Comparison of ENCODE assay signal across 15 cellular contexts in genomic region chr2:168220971-168221819, GRCh38. TPM values are rescaled to one million over a fixed set of nuclear protein-coding genes. Genes with fewer than 3 reads are reported as not detected.
DNase-seq lines count a peak whose midpoint lies in the region; ATAC-seq, FAIRE-seq and TF ChIP-seq lines count a peak whose summit lies in the region.
"Had no signal": no experiment of that assay in that cellular context is flagged by ENCODE, and none has a peak within 500 bp of the region (broad histone marks: within the 10 kb centered on the region; RNA-seq: fewer than 3 reads in every experiment).

No MANE protein-coding gene starts in this region.

- intact Hi-C loops in left ventricle myocardium inferior (cut with micrococcal nuclease): no loop called here
- intact Hi-C loops in Right ventricle myocardium superior (cut with DNase I): no loop called here
- intact Hi-C loops in esophagus squamous epithelium (cut with DNase I): no loop called here

- H3K9me3 ChIP-seq in left ventricle myocardium inferior (replicated peaks) (no peaks in the 10 kb centered on the region), duodenal mucosa (ENCODE audit: control insufficient read depth in 1 of 2, low read length in 2 of 2) (no peaks in the 10 kb centered on the region), esophagus squamous epithelium (no peaks in the 10 kb centered on the region)
- H3K9me3 ChIP-seq: vagina had no signal

- H3K27ac ChIP-seq in left ventricle myocardium inferior (replicated peaks): peak overlapping the region; percentile 67
- peak overlapping the region; percentile 28 for H3K27ac ChIP-seq in duodenal mucosa (ENCODE audit: low read depth, low read length)
- no peak overlapping the region for H3K27ac ChIP-seq in esophagus squamous epithelium
- H3K27ac ChIP-seq: GM23248, vagina had no signal

- TF ChIP-seq POLR2A in esophagus squamous epithelium (IDR thresholded peaks at IDR 0.05): no peak

- no peak for FAIRE-seq in urothelium cell line (lab: Jason Lieb, UNC)

- H3K4me1 ChIP-seq in left ventricle myocardium inferior (peaks cover 53% of the 10 kb centered on the region), duodenal mucosa (ENCODE audit: control insufficient read depth in 1 of 2, insufficient read depth in 2 of 2, low read length in 2 of 2) (peaks cover 3 to 80% of the 10 kb centered on the region in 2 donors), esophagus squamous epithelium (peaks cover 0 to 19% (median 0%) of the 10 kb centered on the region in 3 donors)

- no peak for ATAC-seq in Right ventricle myocardium superior (ENCODE audit: poor library complexity)
- ATAC-seq in HG02852 (IDR thresholded peaks at IDR 0.05; ENCODE audit: unreplicated experiment): no peak
- no peak for ATAC-seq in HG03135 (IDR thresholded peaks at IDR 0.05; ENCODE audit: unreplicated experiment)
- ATAC-seq: activated CD8-positive, alpha-beta memory T cell treated with anti-CD3 and anti-CD28 coated beads, Interleukin-2, amount 10 ng/mL, durations not matched to agents 7 days and 5 days had no signal

- no peak for TF ChIP-seq CTCF in left ventricle myocardium inferior (IDR thresholded peaks at IDR 0.05; ENCODE audit: borderline replicate concordance)
- no peak for TF ChIP-seq CTCF in esophagus squamous epithelium (IDR thresholded peaks at IDR 0.05)

- no peaks in the 10 kb centered on the region for H3K27me3 ChIP-seq in left ventricle myocardium inferior (ENCODE audit: low read depth)
- no peaks in the 10 kb centered on the region for H3K27me3 ChIP-seq in duodenal mucosa (ENCODE audit: control insufficient read depth in 1 of 2, insufficient read depth in 2 of 2, low read length in 2 of 2)
- no peaks in the 10 kb centered on the region for H3K27me3 ChIP-seq in esophagus squamous epithelium
- H3K27me3 ChIP-seq: vagina had no signal

- H3K9ac ChIP-seq in duodenal mucosa (ENCODE audit: low read depth in 1 of 2, low read length in 2 of 2): no peak overlapping the region
- H3K9ac ChIP-seq: GM23248 had no signal

- H3K4me3 ChIP-seq in left ventricle myocardium inferior: no peak overlapping the region
- peak overlapping the region; percentile 7 to 21 for H3K4me3 ChIP-seq in duodenal mucosa (ENCODE audit: low read depth in 1 of 2, low read length in 2 of 2)
- H3K4me3 ChIP-seq in esophagus squamous epithelium: no peak overlapping the region
- H3K4me3 ChIP-seq: GM23248, vagina had no signal

- WGBS in esophagus squamous epithelium, 2 donors: 76 to 79% methylated on average over 11 of the region's 11 CpGs

- H3K36me3 ChIP-seq in left ventricle myocardium inferior (no peaks in the 10 kb centered on the region), duodenal mucosa (ENCODE audit: control insufficient read depth in 1 of 2, insufficient read depth in 2 of 2, low read length in 2 of 2) (no peaks in the 10 kb centered on the region), esophagus squamous epithelium (no peaks in the 10 kb centered on the region)
- H3K36me3 ChIP-seq: vagina had no signal

- DNase-seq in left ventricle myocardium inferior (no peak), Right ventricle myocardium superior (no peak), lung microvascular endothelial cell (ENCODE audit: low read depth in 2 of 2) (peak; percentile 93), urothelium cell line (ENCODE audit: low spot score) (peak; percentile 14), esophagus squamous epithelium (lab: John Stamatoyannopoulos, UW) (no peak)
- DNase-seq: activated CD8-positive, alpha-beta memory T cell treated with anti-CD3 and anti-CD28 coated beads, Interleukin-2, amount 10 ng/mL, durations not matched to agents 7 days and 5 days; endodermal cell; GM23248; MV-4-11; NCI-H446; SHP77 had no signal

RNA-seq across cellular contexts. Expression of gene STK39, which starts 26.2 kb away (rescaled TPM):
- total RNA-seq in left ventricle myocardium inferior (23.2 TPM), Right ventricle myocardium superior (16.9 TPM), lung microvascular endothelial cell (1.4 and 2.2 TPM in 2 replicates), esophagus squamous epithelium (10 to 100 TPM; 17.4 to 27.6 (median 20.6) TPM)

Comparison
In these comparisons a context has a peak if more than half of its experiments do, and no peak if none do; other contexts are left out.
1. DNase-seq: peak in lung microvascular endothelial cell (2 of 2) and urothelium cell line (single experiment); none in left ventricle myocardium inferior (single experiment), Right ventricle myocardium superior (single experiment) and esophagus squamous epithelium (single experiment).
2. H3K27ac ChIP-seq: peak in left ventricle myocardium inferior (single experiment) and duodenal mucosa (single experiment); none in esophagus squamous epithelium (0 of 4).
3. H3K4me3 ChIP-seq: peak in duodenal mucosa (2 of 2); none in left ventricle myocardium inferior (single experiment) and esophagus squamous epithelium (0 of 4).